Comparison of ENCODE assay signal across 16 cellular contexts in genomic region chr7:68417659-68418058, GRCh38.
A peak's percentile ranks its signal among the peaks of the same experiment; 100 is the strongest.
DNase-seq lines count a peak whose midpoint lies in the region; ATAC-seq and TF ChIP-seq lines count a peak whose summit lies in the region.
"Had no signal": no experiment of that assay in that cellular context is flagged by ENCODE, and none has a peak within 500 bp of the region (broad histone marks: within the 10 kb centered on the region; RNA-seq: fewer than 3 reads in every experiment).

No MANE protein-coding gene starts in this region.

- H3K4me2 ChIP-seq in Karpas-422 (ENCODE audit: low read depth, low read length, poor library complexity, severe bottlenecking) = no peak overlapping the region
- H3K4me2 ChIP-seq: PC-9 had no signal

- no peak overlapping the region for H2AFZ ChIP-seq in Karpas-422 (ENCODE audit: low read length)
- H2AFZ ChIP-seq: PC-9 had no signal

- H3K4me3 ChIP-seq in Karpas-422 (ENCODE audit: low read length) = no peak overlapping the region
- H3K4me3 ChIP-seq: PC-9 had no signal

- no peaks in the 10 kb centered on the region for H3K36me3 ChIP-seq in Karpas-422 (ENCODE audit: insufficient read depth, low read length)

- no peak overlapping the region for H3K27ac ChIP-seq in Karpas-422 (ENCODE audit: low read length)
- H3K27ac ChIP-seq: PC-9 had no signal

- no peaks in the 10 kb centered on the region for H3K79me2 ChIP-seq in Karpas-422 (ENCODE audit: low read length)

- no peaks in the 10 kb centered on the region for H3K9me2 ChIP-seq in Karpas-422 (replicated peaks; ENCODE audit: insufficient read depth, low read length)

- H3K9ac ChIP-seq in Karpas-422 (ENCODE audit: low read length) = no peak overlapping the region

- CTCF ChIA-PET in HEK293T (lab: Yijun Ruan, JAX) = no interaction called here

- no peaks in the 10 kb centered on the region for H3K4me1 ChIP-seq in Karpas-422 (ENCODE audit: low read length)

- POLR2A ChIA-PET in HEK293T (lab: Yijun Ruan, JAX) = interaction anchor here (0.6 kb wide), 1 partner anchor 17 kb away, joined by 3 read pairs; no protein-coding TSS in a partner anchor

- DNase-seq in A172 (ENCODE audit: low spot score) (peak; percentile 65), CMK (ENCODE audit: low read depth) (peak; percentile 24), Karpas-422 (peak; percentile 60), SW480 (ENCODE audit: low spot score) (peak; percentile 14), germinal center (ENCODE audit: low spot score) (no peak), HEK293T (ENCODE audit: extremely low spot score) (no peak)
- DNase-seq: CD4-positive, alpha-beta T cell; EL; HCEC 1CT; KG1; NCI-H1092 treated with DMSO at 0.1 percent for 48 hours; NCI-H2107; NCI-H345; NCI-H526 treated with DMSO at 0.1 percent for 48 hours; PC-9 had no signal

- ATAC-seq in HG02763 (IDR thresholded peaks at IDR 0.05; ENCODE audit: unreplicated experiment) = no peak

- peaks cover 4% of the 10 kb centered on the region; the same call in 1 of the 2 replicates for H3K9me3 ChIP-seq in Karpas-422 (ENCODE audit: low read length)

- H4K20me1 ChIP-seq in Karpas-422 (ENCODE audit: insufficient read depth, low read depth, low read length) = no peaks in the 10 kb centered on the region

- H3K27me3 ChIP-seq in Karpas-422 (ENCODE audit: low read length) = no peaks in the 10 kb centered on the region

TF ChIP-seq in HEK293T, 16 proteins besides CTCF, POLR2A, EP300 and RAD21:
- TF ChIP-seq HDGF (IDR thresholded peaks at IDR 0.05; ENCODE audit: borderline replicate concordance) = no peak
- no peak for TF ChIP-seq NFRKB (IDR thresholded peaks at IDR 0.05)
- no peak for TF ChIP-seq SUZ12 (IDR thresholded peaks at IDR 0.05)
- no peak for TF ChIP-seq SP1 (IDR thresholded peaks at IDR 0.05)
- no peak for TF ChIP-seq L3MBTL2 (conservative IDR thresholded peaks at IDR 0.05)
TF ChIP-seq in HEK293T: peak in this region for 0.

Comparison
In these comparisons a context has a peak if more than half of its experiments do, and no peak if none do; other contexts are left out.
1. DNase-seq: peak in A172 (single experiment), CMK (single experiment), Karpas-422 (single experiment) and SW480 (single experiment); none in germinal center (single experiment) and HEK293T (single experiment).